18 cellular contexts compared by ENCODE assay signal in genomic region chr9:95012035-95012708, GRCh38.
DNase-seq lines count a peak whose midpoint lies in the region; ATAC-seq and TF ChIP-seq lines count a peak whose summit lies in the region.
"Had no signal": no experiment of that assay in that cellular context is flagged by ENCODE, and none has a peak within 500 bp of the region (broad histone marks: within the 10 kb centered on the region; RNA-seq: fewer than 3 reads in every experiment).

No MANE protein-coding gene starts in this region.

- ATAC-seq in Right ventricle myocardium inferior, result no peak
- ATAC-seq: CD8-positive, alpha-beta T cell; natural killer cell; PC-3 had no signal

- intact Hi-C loops in left ventricle myocardium inferior (cut with micrococcal nuclease), result no loop called here
- intact Hi-C loops in Right ventricle myocardium inferior (cut with DNase I), result loop anchor here (5.0 kb wide), 1 partner anchor 100 kb away; no protein-coding TSS in a partner anchor
- intact Hi-C loops in esophagus muscularis mucosa (cut with DNase I), result no loop called here
- intact Hi-C loops in prostate gland (cut with DNase I), result loop anchor here (5.0 kb wide), 1 partner anchor 115 kb away; no protein-coding TSS in a partner anchor
- intact Hi-C loops in uterus (cut with DNase I; ENCODE audit: low total_unique reads), result no loop called here

- H3K4me1 ChIP-seq in left ventricle myocardium inferior (peaks cover 100% of the 10 kb centered on the region), esophagus muscularis mucosa (peaks cover 30 to 94% (median 93%) of the 10 kb centered on the region in 4 donors), prostate gland (replicated peaks) (peaks cover 3% of the 10 kb centered on the region), uterus (peaks cover 0 to 5% of the 10 kb centered on the region in 2 donors)
- H3K4me1 ChIP-seq: colonic mucosa had no signal

- 52% methylated on average over 7 of the region's 7 CpGs for WGBS in esophagus muscularis mucosa
- WGBS in prostate gland, result 24% methylated on average over 7 of the region's 7 CpGs

- no peak for TF ChIP-seq CTCF in left ventricle myocardium inferior (IDR thresholded peaks at IDR 0.05; ENCODE audit: borderline replicate concordance)
- no peak for TF ChIP-seq CTCF in esophagus muscularis mucosa (IDR thresholded peaks at IDR 0.05)
- TF ChIP-seq CTCF in prostate gland (IDR thresholded peaks at IDR 0.05), result no peak
- no peak for TF ChIP-seq CTCF in uterus (IDR thresholded peaks at IDR 0.05)

- DNase-seq in left ventricle myocardium inferior (no peak), Right ventricle myocardium inferior (ENCODE audit: missing footprints) (no peak), esophagus muscularis mucosa (ENCODE audit: extremely low spot score) (no peak), prostate gland (ENCODE audit: low spot score) (no peak), uterus (no peak), NCI-H1694 (lab: John Stamatoyannopoulos, UW) (no peak), nucleus accumbens (lab: John Stamatoyannopoulos, UW) (no peak), iPS-NIHi7 (ENCODE audit: extremely low spot score) (no peak)
- DNase-seq: ACHN; activated CD4-positive, alpha-beta memory T cell treated with anti-CD3 and anti-CD28 coated beads, Interleukin-2, amount 10 ng/mL, durations not matched to agents 7 days and 5 days; CD8-positive, alpha-beta T cell; colonic mucosa; natural killer cell; NCI-H2029 treated with DMSO at 0.1 percent for 48 hours; NCI-H526 treated with DMSO at 0.1 percent for 48 hours; PC-3; stimulated activated CD4-positive, alpha-beta T cell treated with anti-CD3 and anti-CD28 coated beads, Interleukin-4, amount 100 ng/mL, for 4 hours; SW 1271 had no signal

- H3K9me3 ChIP-seq in left ventricle myocardium inferior (replicated peaks) (no peaks in the 10 kb centered on the region), esophagus muscularis mucosa (no peaks in the 10 kb centered on the region), prostate gland (no peaks in the 10 kb centered on the region), uterus (no peaks in the 10 kb centered on the region)
- H3K9me3 ChIP-seq: colonic mucosa had no signal

- H3K27me3 ChIP-seq in left ventricle myocardium inferior (ENCODE audit: low read depth) (no peaks in the 10 kb centered on the region), esophagus muscularis mucosa (no peaks in the 10 kb centered on the region), prostate gland (replicated peaks; ENCODE audit: insufficient read depth) (no peaks in the 10 kb centered on the region), uterus (no peaks in the 10 kb centered on the region)
- H3K27me3 ChIP-seq: colonic mucosa had no signal

- peak overlapping the region; percentile 99 for H3K27ac ChIP-seq in left ventricle myocardium inferior (replicated peaks)
- peak overlapping the region; percentile 21 to 100 (median 98) for H3K27ac ChIP-seq in esophagus muscularis mucosa (replicated peaks in 1 of 4)
- H3K27ac ChIP-seq in prostate gland, result peak overlapping the region; percentile 94 to 96
- peak overlapping the region; percentile 100 for H3K27ac ChIP-seq in uterus
- H3K27ac ChIP-seq: colonic mucosa had no signal

- TF ChIP-seq POLR2A in esophagus muscularis mucosa (IDR thresholded peaks at IDR 0.05; ENCODE audit: low read depth), result no peak
- no peak for TF ChIP-seq POLR2A in prostate gland (IDR thresholded peaks at IDR 0.05)
- no peak for TF ChIP-seq POLR2A in uterus (IDR thresholded peaks at IDR 0.05)

- H3K36me3 ChIP-seq in left ventricle myocardium inferior (peaks cover 56% of the 10 kb centered on the region), esophagus muscularis mucosa (peaks cover 9 to 57% (median 29%) of the 10 kb centered on the region in 4 donors), prostate gland (no peaks in the 10 kb centered on the region), uterus (no peaks in the 10 kb centered on the region)
- H3K36me3 ChIP-seq: colonic mucosa had no signal

- H3K4me3 ChIP-seq in left ventricle myocardium inferior (peak overlapping the region; percentile 85), esophagus muscularis mucosa (peak overlapping the region in 1 of 4 donors; percentile 18), prostate gland (no peak overlapping the region), uterus (peak overlapping the region in 1 of 2 donors; percentile 6)
- H3K4me3 ChIP-seq: colonic mucosa had no signal

- no peak for TF ChIP-seq EP300 in esophagus muscularis mucosa (IDR thresholded peaks at IDR 0.05)

Comparison
In these comparisons a context has a peak if more than half of its experiments do, and no peak if none do; other contexts are left out.
1. intact Hi-C loops: an anchor here in Right ventricle myocardium inferior (5.0 kb wide) and prostate gland (5.0 kb wide); none called in left ventricle myocardium inferior, esophagus muscularis mucosa and uterus.